In genomic region chr7:99365318-99366141, GRCh38 we compare ENCODE assay signal across 8 cellular contexts. TPM values are rescaled to one million over a fixed set of nuclear protein-coding genes. Genes with fewer than 3 reads are reported as not detected.
DNase-seq lines count a peak whose midpoint lies in the region; ATAC-seq, FAIRE-seq and TF ChIP-seq lines count a peak whose summit lies in the region.

No MANE protein-coding gene starts in this region.

- CTCF ChIA-PET in H1 (lab: Charles Lee; ENCODE audit: partially characterized antibody): interaction anchor here (0.6 to 5.7 kb wide), 18 partner anchors 8 to 372 kb away, joined by 3 to 40 read pairs (median 4); partner anchors contain the start of genes ARPC1B and BUD31

- H3K4me2 ChIP-seq in H1 (ENCODE audit: insufficient read depth in 1 of 2, low read depth in 2 of 2, low read length in 2 of 2): no peak overlapping the region
- no peak overlapping the region for H3K4me2 ChIP-seq in neural progenitor cell

- H3K27me3 Mint-ChIP-seq in neural progenitor cell (ENCODE audit: insufficient read depth, low read depth): peaks cover 7% of the 10 kb centered on the region

- TF ChIP-seq CTCF in BE2C (IDR thresholded peaks at IDR 0.05; ENCODE audit: low read depth, low read length) (peak; percentile 60), H1 (IDR thresholded peaks at IDR 0.05; ENCODE audit: control extremely low read depth in 1 of 3, insufficient read depth in 1 of 3, low read depth in 1 of 3, low read length in 3 of 3) (peak; percentile 63 to 72 (median 71)), neural progenitor cell (IDR thresholded peaks at IDR 0.05) (peak; percentile 51)

- no peak overlapping the region for H4K8ac ChIP-seq in H1 (ENCODE audit: extremely low read depth, insufficient read depth, low read length)

- no peak overlapping the region for H2BK5ac ChIP-seq in H1 (ENCODE audit: low read depth, low read length)

- H3K23me2 ChIP-seq in H1 (ENCODE audit: low read depth, low read length): no peaks in the 10 kb centered on the region

- no peak overlapping the region for H4K91ac ChIP-seq in H1 (replicated peaks; ENCODE audit: insufficient read length, low read length)

- no peak overlapping the region for H3K4ac ChIP-seq in H1 (replicated peaks; ENCODE audit: insufficient read length, low read depth, low read length)

- H3K9me3 Mint-ChIP-seq in neural progenitor cell: no peaks in the 10 kb centered on the region

- H3K36me3 Mint-ChIP-seq in neural progenitor cell: peaks cover 15% of the 10 kb centered on the region

- peaks cover 0 to 2% of the 10 kb centered on the region in 2 experiments for H4K20me1 ChIP-seq in H1 (replicated peaks in 1 of 2; ENCODE audit: control insufficient read depth in 1 of 2, insufficient read depth in 2 of 2, low read length in 2 of 2)
- H4K20me1 ChIP-seq in neural progenitor cell (ENCODE audit: low read depth): no peaks in the 10 kb centered on the region

- H3K9ac ChIP-seq in H1 (replicated peaks in 1 of 4; ENCODE audit: extremely low read depth in 1 of 4, low read depth in 3 of 4, low read length in 3 of 4) (no peak overlapping the region), neural progenitor cell (no peak overlapping the region)

- H3K36me3 ChIP-seq in BE2C (peaks cover 59% of the 10 kb centered on the region), H1 (ENCODE audit: control insufficient read depth in 2 of 4, insufficient read depth in 4 of 4, low read length in 3 of 4) (peaks cover 2 to 23% (median 9%) of the 10 kb centered on the region in 4 experiments; a peak in 6 of 8 replicates), neural progenitor cell (no peaks in the 10 kb centered on the region)

- FAIRE-seq in H1 (lab: Jason Lieb, UNC): no peak

- H3K14ac ChIP-seq in H1 (ENCODE audit: insufficient read length): no peak overlapping the region

- no peak overlapping the region for H3K18ac ChIP-seq in H1 (ENCODE audit: extremely low read depth, low read length)

- TF ChIP-seq EP300 in H1 (IDR thresholded peaks at IDR 0.05; ENCODE audit: borderline replicate concordance in 1 of 2, low read depth in 2 of 2, low read length in 2 of 2): no peak

- H3F3A ChIP-seq in neural progenitor cell (ENCODE audit: low read depth): peaks cover 10% of the 10 kb centered on the region

- TF ChIP-seq POLR2A in H1 (IDR thresholded peaks at IDR 0.05; ENCODE audit: control extremely low read depth in 1 of 2, low read depth in 2 of 2, low read length in 2 of 2): no peak

- H3K27me3 ChIP-seq in BE2C (no peaks in the 10 kb centered on the region), H1 (replicated peaks in 1 of 4; ENCODE audit: control insufficient read depth in 3 of 4, extremely low read depth in 1 of 4, insufficient read depth in 3 of 4, low read length in 3 of 4) (no peaks in the 10 kb centered on the region), neural progenitor cell (no peaks in the 10 kb centered on the region)

- no peak overlapping the region for H3K27ac Mint-ChIP-seq in neural progenitor cell

- no peak overlapping the region for H2BK120ac ChIP-seq in H1 (replicated peaks; ENCODE audit: low read depth, low read length)

- no peak overlapping the region for H2BK12ac ChIP-seq in H1 (ENCODE audit: low read depth, low read length)

- H3K23ac ChIP-seq in H1 (ENCODE audit: insufficient read length): no peak overlapping the region

- H3K4me1 Mint-ChIP-seq in neural progenitor cell: peaks cover 5% of the 10 kb centered on the region

- no peak overlapping the region for H3K4me3 Mint-ChIP-seq in neural progenitor cell

- H3K79me2 ChIP-seq in H1 (ENCODE audit: control insufficient read depth in 1 of 2, insufficient read depth in 2 of 2, low read length in 2 of 2): no peaks in the 10 kb centered on the region
- no peaks in the 10 kb centered on the region for H3K79me2 ChIP-seq in neural progenitor cell (ENCODE audit: low read depth)

- 89% methylated on average over 16 of the region's 17 CpGs; no CpG with 5 or more reads in 1 of the 2 experiments for WGBS in H1 (ENCODE audit: extremely low coverage in 1 of 2, insufficient coverage in 1 of 2, insufficient read length in 1 of 2, insufficient replicate concordance in 2 of 2, low coverage in 1 of 2, low lambda C conversion rate in 2 of 2, missing lambda C conversion rate in 1 of 2), 2 experiments

- H4K5ac ChIP-seq in H1 (ENCODE audit: insufficient read length, low read depth, low read length): no peak overlapping the region

- H2BK15ac ChIP-seq in H1 (ENCODE audit: low read length): no peak overlapping the region

- no peak overlapping the region for H2BK20ac ChIP-seq in H1 (ENCODE audit: low read length)

- H3K4me3 ChIP-seq in BE2C (ENCODE audit: low read depth, low read length): no peak overlapping the region
- no peak overlapping the region for H3K4me3 ChIP-seq in H1 (ENCODE audit: extremely low read depth in 1 of 4, insufficient read depth in 2 of 4, low read depth in 3 of 4, low read length in 4 of 4)
- no peak overlapping the region for H3K4me3 ChIP-seq in neural progenitor cell

- no peaks in the 10 kb centered on the region for H3K4me1 ChIP-seq in BE2C
- peaks cover 0 to 9% (median 4%) of the 10 kb centered on the region in 4 experiments; a peak in 5 of 7 replicates for H3K4me1 ChIP-seq in H1 (replicated peaks in 1 of 4; ENCODE audit: control insufficient read depth in 3 of 4, insufficient read depth in 4 of 4, low read length in 3 of 4)
- peaks cover 5% of the 10 kb centered on the region for H3K4me1 ChIP-seq in neural progenitor cell

- DNase-seq in BE2C: peak; percentile 55
- peak; percentile 30 to 50 for DNase-seq in activated CD4-positive, alpha-beta T cell treated with anti-CD3 and anti-CD28 coated beads, Interleukin-2, amount 50 U/mL, for 24 hours (ENCODE audit: low read depth in 1 of 2, low spot score in 1 of 2)
- peak in 1 of 2 experiments; percentile 74 for DNase-seq in H1 (ENCODE audit: low read depth in 1 of 2, low spot score in 2 of 2)
- peak; percentile 40 for DNase-seq in neural progenitor cell (ENCODE audit: low spot score)
- DNase-seq in hepatic stellate cell (ENCODE audit: low spot score): no peak
- DNase-seq in NK-92 treated with Interleukin-12 subunit alpha and Interleukin-12 subunit beta, amount 100 ng/mL, for 24 hours (lab: John Stamatoyannopoulos, UW): no peak

- no peak overlapping the region for H2AFZ ChIP-seq in H1 (ENCODE audit: low read length)
- no peak overlapping the region for H2AFZ ChIP-seq in neural progenitor cell (replicated peaks)

- peak; percentile 53 to 59 for TF ChIP-seq RAD21 in H1 (IDR thresholded peaks at IDR 0.05 in 1 of 2, conservative IDR thresholded peaks at IDR 0.05 in 1 of 2; ENCODE audit: low read depth in 2 of 2, low read length in 2 of 2)

- ATAC-seq in HG03103 (IDR thresholded peaks at IDR 0.05; ENCODE audit: low read depth, unreplicated experiment) (peak; percentile 54), HG03025 (IDR thresholded peaks at IDR 0.05; ENCODE audit: low FRiP score, unreplicated experiment) (no peak)

- H3K79me1 ChIP-seq in H1 (ENCODE audit: low read depth, low read length): no peaks in the 10 kb centered on the region

- H3K56ac ChIP-seq in H1 (replicated peaks; ENCODE audit: insufficient read length, low read depth, low read length): no peak overlapping the region

- POLR2A ChIA-PET in H1 (lab: Charles Lee; ENCODE audit: partially characterized antibody): interaction anchor here (1.2 to 1.6 kb wide), 4 partner anchors 8 to 55 kb away, joined by 3 to 4 read pairs (median 3); partner anchors contain the start of gene ARPC1B

- H3K9me3 ChIP-seq in BE2C (no peaks in the 10 kb centered on the region; the same call in 1 of the 2 replicates), H1 (ENCODE audit: insufficient read depth in 2 of 2, low read depth in 1 of 2, low read length in 1 of 2) (no peaks in the 10 kb centered on the region), neural progenitor cell (ENCODE audit: low read depth) (no peaks in the 10 kb centered on the region)

- H3K27ac ChIP-seq in H1 (ENCODE audit: low read depth, low read length) (no peak overlapping the region), neural progenitor cell (no peak overlapping the region)

- no peak overlapping the region for H2AK5ac ChIP-seq in H1 (ENCODE audit: low read depth, low read length)

RNA-seq across cellular contexts. Expression of gene ARPC1B, which starts 9.0 kb away (rescaled TPM):
- polyA plus RNA-seq in BE2C (2012; ENCODE audit: insufficient read depth, insufficient read length, low read depth): 38.0 TPM
- total RNA-seq in H1 (2021; fragmentation: NEBNext Ultra II Directional; extraction: Animal tissue kit (Norgen Biotek cat#: 25700)): 61.8 and 64.5 TPM in 2 replicates
- 115 and 165 TPM in 2 replicates for polyA plus RNA-seq in H1 (2011; rRNA removed)
- polyA plus RNA-seq in H1 (2011; cell fraction: cytosol; rRNA removed): 131 TPM
- polyA plus RNA-seq in H1 (2011; cell fraction: nucleus; rRNA removed): 118 TPM
- 92.2 to 133 TPM (median 114 TPM) in 4 replicates for polyA plus RNA-seq in H1 (2012, experiment 1 of 2)
- polyA plus RNA-seq in H1 (2012, experiment 2 of 2): 70.9 TPM
- polyA plus RNA-seq in H1 (2013, experiment 1 of 2): 63.9 TPM
- 58.2 TPM for polyA plus RNA-seq in H1 (2013, experiment 2 of 2)
- 33.9 and 53.6 TPM in 2 replicates for polyA minus RNA-seq in H1 (2011; rRNA and poly(A)+ RNA removed)
- 42.2 TPM for polyA minus RNA-seq in H1 (2011; cell fraction: cytosol; rRNA and poly(A)+ RNA removed)
- polyA minus RNA-seq in H1 (2011; cell fraction: nucleus; rRNA and poly(A)+ RNA removed): 46.0 TPM
- 23.6 and 50.5 TPM in 2 replicates for total RNA-seq in neural progenitor cell (ENCODE audit: low replicate concordance)

RNA-seq across cellular contexts. Expression of gene ARPC1A, which starts 39.8 kb away (rescaled TPM):
- 141 TPM for polyA plus RNA-seq in BE2C (2012; ENCODE audit: insufficient read depth, insufficient read length, low read depth)
- 147 and 155 TPM in 2 replicates for total RNA-seq in H1 (2021; fragmentation: NEBNext Ultra II Directional; extraction: Animal tissue kit (Norgen Biotek cat#: 25700))
- polyA plus RNA-seq in H1 (2011; rRNA removed): 123 and 140 TPM in 2 replicates
- polyA plus RNA-seq in H1 (2011; cell fraction: cytosol; rRNA removed): 115 TPM
- 109 TPM for polyA plus RNA-seq in H1 (2011; cell fraction: nucleus; rRNA removed)
- 124 to 146 TPM (median 139 TPM) in 4 replicates for polyA plus RNA-seq in H1 (2012, experiment 1 of 2)
- polyA plus RNA-seq in H1 (2012, experiment 2 of 2): 134 TPM
- 173 TPM for polyA plus RNA-seq in H1 (2013, experiment 1 of 2)
- 185 TPM for polyA plus RNA-seq in H1 (2013, experiment 2 of 2)
- 107 and 108 TPM in 2 replicates for polyA minus RNA-seq in H1 (2011; rRNA and poly(A)+ RNA removed)
- polyA minus RNA-seq in H1 (2011; cell fraction: cytosol; rRNA and poly(A)+ RNA removed): 49.9 TPM
- polyA minus RNA-seq in H1 (2011; cell fraction: nucleus; rRNA and poly(A)+ RNA removed): 47.1 TPM
- total RNA-seq in neural progenitor cell (ENCODE audit: low replicate concordance): 143 and 154 TPM in 2 replicates

RNA-seq across cellular contexts. Expression of gene PDAP1, which starts 42.9 kb away (rescaled TPM):
- 483 TPM for polyA plus RNA-seq in BE2C (2012; ENCODE audit: insufficient read depth, insufficient read length, low read depth)
- 169 and 174 TPM in 2 replicates for total RNA-seq in H1 (2021; fragmentation: NEBNext Ultra II Directional; extraction: Animal tissue kit (Norgen Biotek cat#: 25700))
- 26.6 and 37.1 TPM in 2 replicates for polyA plus RNA-seq in H1 (2011; rRNA removed)
- polyA plus RNA-seq in H1 (2011; cell fraction: cytosol; rRNA removed): 121 TPM
- 34.9 TPM for polyA plus RNA-seq in H1 (2011; cell fraction: nucleus; rRNA removed)
- polyA plus RNA-seq in H1 (2012, experiment 1 of 2): 210 to 261 TPM (median 258 TPM) in 4 replicates
- 117 TPM for polyA plus RNA-seq in H1 (2012, experiment 2 of 2)
- polyA plus RNA-seq in H1 (2013, experiment 1 of 2): 114 TPM
- polyA plus RNA-seq in H1 (2013, experiment 2 of 2): 125 TPM
- 5.6 and 11.0 TPM in 2 replicates for polyA minus RNA-seq in H1 (2011; rRNA and poly(A)+ RNA removed)
- 30.0 TPM for polyA minus RNA-seq in H1 (2011; cell fraction: cytosol; rRNA and poly(A)+ RNA removed)
- polyA minus RNA-seq in H1 (2011; cell fraction: nucleus; rRNA and poly(A)+ RNA removed): 9.4 TPM
- 136 and 170 TPM in 2 replicates for total RNA-seq in neural progenitor cell (ENCODE audit: low replicate concordance)

RNA-seq across cellular contexts. Expression of gene BUD31, which starts 43.2 kb away (rescaled TPM):
- 516 TPM for polyA plus RNA-seq in BE2C (2012; ENCODE audit: insufficient read depth, insufficient read length, low read depth)
- 114 and 121 TPM in 2 replicates for total RNA-seq in H1 (2021; fragmentation: NEBNext Ultra II Directional; extraction: Animal tissue kit (Norgen Biotek cat#: 25700))
- 46.7 and 72.0 TPM in 2 replicates for polyA plus RNA-seq in H1 (2011; rRNA removed)
- 65.3 TPM for polyA plus RNA-seq in H1 (2011; cell fraction: cytosol; rRNA removed)
- polyA plus RNA-seq in H1 (2011; cell fraction: nucleus; rRNA removed): 53.6 TPM
- polyA plus RNA-seq in H1 (2012, experiment 1 of 2): 80.2 to 121 TPM (median 93.7 TPM) in 4 replicates
- polyA plus RNA-seq in H1 (2012, experiment 2 of 2): 53.6 TPM
- 120 TPM for polyA plus RNA-seq in H1 (2013, experiment 1 of 2)
- polyA plus RNA-seq in H1 (2013, experiment 2 of 2): 127 TPM
- 18.5 and 23.9 TPM in 2 replicates for polyA minus RNA-seq in H1 (2011; rRNA and poly(A)+ RNA removed)
- 20.2 TPM for polyA minus RNA-seq in H1 (2011; cell fraction: cytosol; rRNA and poly(A)+ RNA removed)
- polyA minus RNA-seq in H1 (2011; cell fraction: nucleus; rRNA and poly(A)+ RNA removed): 20.8 TPM
- 59.7 and 98.2 TPM in 2 replicates for total RNA-seq in neural progenitor cell (ENCODE audit: low replicate concordance)

Comparison
In these comparisons a context has a peak if more than half of its experiments do, and no peak if none do; other contexts are left out.
1. DNase-seq: peak in BE2C (single experiment), activated CD4-positive, alpha-beta T cell treated with anti-CD3 and anti-CD28 coated beads, Interleukin-2, amount 50 U/mL, for 24 hours (2 of 2) and neural progenitor cell (single experiment); none in hepatic stellate cell (single experiment) and NK-92 treated with Interleukin-12 subunit alpha and Interleukin-12 subunit beta, amount 100 ng/mL, for 24 hours (single experiment).
2. Peak in every context shown above with its lines, with median percentiles within 50 percentile points of each other: CTCF ChIP-seq.